8 cellular contexts compared by ENCODE assay signal in the genomic region with DNA sequence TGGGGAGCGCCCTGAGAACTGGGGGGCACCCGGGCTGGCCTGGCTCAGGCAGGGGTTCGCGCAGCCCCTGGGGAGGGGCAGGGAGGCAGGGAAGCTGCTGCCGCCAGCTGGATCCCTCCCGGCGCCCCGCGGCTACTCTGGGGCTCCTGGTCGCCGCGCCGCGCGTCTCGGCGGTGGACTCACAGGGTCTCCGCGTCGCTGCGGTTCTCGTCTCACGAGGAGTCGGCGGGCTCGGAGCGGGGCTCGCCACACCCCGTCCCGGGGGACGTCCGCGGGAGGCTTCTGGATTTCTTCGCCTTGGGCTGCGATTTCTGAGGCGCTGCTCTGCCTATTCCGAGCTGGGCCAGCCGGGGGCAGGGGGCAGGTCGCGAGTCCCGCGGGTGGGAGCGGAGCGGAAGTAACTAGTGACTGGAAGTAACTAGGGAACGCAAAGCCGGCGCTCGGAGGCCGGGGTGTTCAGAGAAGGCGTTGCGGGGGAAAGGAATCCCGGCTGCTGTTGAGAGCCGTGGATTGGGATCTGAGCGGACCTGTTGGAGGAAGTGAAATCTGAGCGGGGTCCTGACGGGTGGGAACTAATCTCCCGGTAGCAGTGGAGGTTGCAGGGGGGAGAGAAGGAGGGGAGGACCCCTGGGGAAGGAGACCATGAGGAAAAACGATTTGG. TPM values are rescaled to one million over a fixed set of nuclear protein-coding genes. Genes with fewer than 3 reads are reported as not detected.
DNase-seq lines count a peak whose midpoint lies in the region; ATAC-seq and TF ChIP-seq lines count a peak whose summit lies in the region.

No MANE protein-coding gene starts in this region.

- H3K4me1 ChIP-seq in HUES48 (ENCODE audit: control insufficient read depth, insufficient read depth, low read length) = peaks cover 7% of the 10 kb centered on the region
- H3K4me1 ChIP-seq in SJSA1 (replicated peaks) = peaks cover 12% of the 10 kb centered on the region
- peaks cover 4% of the 10 kb centered on the region for H3K4me1 ChIP-seq in ovary (ENCODE audit: insufficient read depth)
- H3K4me1 ChIP-seq in tibial artery = peaks cover 0 to 39% (median 15%) of the 10 kb centered on the region in 4 donors

- peak; percentile 10 for TF ChIP-seq CTCF in glutamatergic neuron (IDR thresholded peaks at IDR 0.05; ENCODE audit: partially characterized antibody, unreplicated experiment)
- TF ChIP-seq CTCF in ovary (IDR thresholded peaks at IDR 0.05) = peak in 2 of 3 donors; percentile 14 to 28
- peak in 1 of 2 experiments; percentile 9 for TF ChIP-seq CTCF in tibial artery (IDR thresholded peaks at IDR 0.05)

- no peak for TF ChIP-seq EP300 in ovary (IDR thresholded peaks at IDR 0.05)

- no peak for TF ChIP-seq POLR2A in ovary (IDR thresholded peaks at IDR 0.05)

- intact Hi-C loops in ovary (cut with DNase I) = loop anchor here in 1 of 4 donors (2.0 kb wide), 1 partner anchor 225 kb away; a partner anchor contains a TSS
- intact Hi-C loops in tibial artery (cut with DNase I; ENCODE audit: low total_unique reads) = no loop called here

- no peaks in the 10 kb centered on the region for H3K36me3 Mint-ChIP-seq in activated naive CD4-positive, alpha-beta T cell treated with anti-CD3 and anti-CD28 coated beads, Interleukin-2, amount 50 U/mL, for 24 hours
- no peaks in the 10 kb centered on the region for H3K36me3 Mint-ChIP-seq in glutamatergic neuron (ENCODE audit: unreplicated experiment)

- H3K9me3 ChIP-seq in HUES48 (ENCODE audit: control insufficient read depth, insufficient read depth, low read length) (no peaks in the 10 kb centered on the region), SJSA1 (replicated peaks) (no peaks in the 10 kb centered on the region), ovary (no peaks in the 10 kb centered on the region), tibial artery (no peaks in the 10 kb centered on the region)

- no peaks in the 10 kb centered on the region for H3K9me3 Mint-ChIP-seq in activated naive CD4-positive, alpha-beta T cell treated with anti-CD3 and anti-CD28 coated beads, Interleukin-2, amount 50 U/mL, for 24 hours
- H3K9me3 Mint-ChIP-seq in glutamatergic neuron (ENCODE audit: unreplicated experiment) = peaks cover 3% of the 10 kb centered on the region

- peak; percentile 55 for DNase-seq in DMS114 treated with DMSO at 0.1 percent for 48 hours (lab: John Stamatoyannopoulos, UW; ENCODE audit: unreplicated experiment)
- DNase-seq in SJSA1 (ENCODE audit: low read depth in 1 of 2, low spot score in 2 of 2) = peak; percentile 83 to 89
- peak; percentile 92 for DNase-seq in glutamatergic neuron
- peak; percentile 72 to 84 (median 82) for DNase-seq in ovary
- DNase-seq in tibial artery = peak; percentile 82 to 83

- H3K4me1 Mint-ChIP-seq in activated naive CD4-positive, alpha-beta T cell treated with anti-CD3 and anti-CD28 coated beads, Interleukin-2, amount 50 U/mL, for 24 hours = peaks cover 15% of the 10 kb centered on the region
- H3K4me1 Mint-ChIP-seq in glutamatergic neuron (ENCODE audit: low read depth, unreplicated experiment) = peaks cover 3% of the 10 kb centered on the region

- H3K27ac Mint-ChIP-seq in activated naive CD4-positive, alpha-beta T cell treated with anti-CD3 and anti-CD28 coated beads, Interleukin-2, amount 50 U/mL, for 24 hours = peak overlapping the region; percentile 87
- peak overlapping the region; percentile 93 for H3K27ac Mint-ChIP-seq in glutamatergic neuron (ENCODE audit: unreplicated experiment)

- no peaks in the 10 kb centered on the region for H3K36me3 ChIP-seq in HUES48 (ENCODE audit: control insufficient read depth, insufficient read depth, low read length)
- no peaks in the 10 kb centered on the region; the same call in 1 of the 2 replicates for H3K36me3 ChIP-seq in SJSA1
- H3K36me3 ChIP-seq in ovary = no peaks in the 10 kb centered on the region
- H3K36me3 ChIP-seq in tibial artery = no peaks in the 10 kb centered on the region

- H3K4me3 ChIP-seq in HUES48 (ENCODE audit: low read depth, low read length) (peak overlapping the region; percentile 81), SJSA1 (peak overlapping the region; percentile 64), ovary (peak overlapping the region; percentile 80), tibial artery (peak overlapping the region; percentile 97 to 98)

- peaks cover 3% of the 10 kb centered on the region for H3K27me3 Mint-ChIP-seq in activated naive CD4-positive, alpha-beta T cell treated with anti-CD3 and anti-CD28 coated beads, Interleukin-2, amount 50 U/mL, for 24 hours
- H3K27me3 Mint-ChIP-seq in glutamatergic neuron (ENCODE audit: unreplicated experiment) = peaks cover 4% of the 10 kb centered on the region

- peak overlapping the region; percentile 42; the same call in 1 of the 2 replicates for H3K9ac ChIP-seq in HUES48 (ENCODE audit: low read depth, low read length)

- H3K27me3 ChIP-seq in HUES48 (ENCODE audit: control insufficient read depth, insufficient read depth, low read length) (no peaks in the 10 kb centered on the region), SJSA1 (replicated peaks) (no peaks in the 10 kb centered on the region), ovary (no peaks in the 10 kb centered on the region), tibial artery (no peaks in the 10 kb centered on the region)

- 0 to 1% (median 1%) methylated on average over 41 to 58 of the region's 58 CpGs for WGBS in ovary, 3 donors

- H3K4me3 Mint-ChIP-seq in activated naive CD4-positive, alpha-beta T cell treated with anti-CD3 and anti-CD28 coated beads, Interleukin-2, amount 50 U/mL, for 24 hours = peak overlapping the region; percentile 94
- H3K4me3 Mint-ChIP-seq in glutamatergic neuron (ENCODE audit: unreplicated experiment) = peak overlapping the region; percentile 99

- H3K27ac ChIP-seq in HUES48 (ENCODE audit: low read depth, low read length) (peak overlapping the region; percentile 91), SJSA1 (peak overlapping the region; percentile 39), ovary (peak overlapping the region; percentile 96 to 98), tibial artery (peak overlapping the region; percentile 99)

- peak; percentile 42 for ATAC-seq in GM21515 (IDR thresholded peaks at IDR 0.05; ENCODE audit: unreplicated experiment)

RNA-seq across cellular contexts. Expression of a gene that starts 0.5 kb away (rescaled TPM):
- 12.6 and 17.5 TPM in 2 replicates for total RNA-seq in SJSA1 (2014; rRNA removed; shearing (Covaris generic))
- 37.4 TPM for total RNA-seq in glutamatergic neuron (ENCODE audit: unreplicated experiment)
- 100 to 1,000 TPM in 1 of 7 donors, 10 to 100 TPM in 6; 24.6 to 143 (median 40.6) TPM for total RNA-seq in ovary
- polyA plus RNA-seq in ovary = 10 to 100 TPM; 34.1 to 35.4 TPM

RNA-seq across cellular contexts. Expression of a gene that starts 49.8 kb away (rescaled TPM):
- total RNA-seq in SJSA1 (2014; rRNA removed; shearing (Covaris generic)) = 4.7 and 5.5 TPM in 2 replicates
- total RNA-seq in glutamatergic neuron (ENCODE audit: unreplicated experiment) (0.98 TPM), ovary (10 to 100 TPM in 6 of 7 donors, 1 to 10 TPM in 1; 8.6 to 17.3 (median 15.5) TPM)
- 1 to 10 TPM; 6.8 to 8.8 TPM for polyA plus RNA-seq in ovary

Comparison
In these comparisons a context has a peak if more than half of its experiments do, and no peak if none do; other contexts are left out.
1. Peak in every context shown above with its lines: DNase-seq, ATAC-seq, H3K4me3 ChIP-seq and H3K27ac ChIP-seq.
2. H3K27ac ChIP-seq: peak in every context shown above with its lines; median percentile 99 in tibial artery; 97 in ovary; 91 in HUES48; 39 in SJSA1.